Comparison of ENCODE assay signal across 1 cellular context in the genomic region with DNA sequence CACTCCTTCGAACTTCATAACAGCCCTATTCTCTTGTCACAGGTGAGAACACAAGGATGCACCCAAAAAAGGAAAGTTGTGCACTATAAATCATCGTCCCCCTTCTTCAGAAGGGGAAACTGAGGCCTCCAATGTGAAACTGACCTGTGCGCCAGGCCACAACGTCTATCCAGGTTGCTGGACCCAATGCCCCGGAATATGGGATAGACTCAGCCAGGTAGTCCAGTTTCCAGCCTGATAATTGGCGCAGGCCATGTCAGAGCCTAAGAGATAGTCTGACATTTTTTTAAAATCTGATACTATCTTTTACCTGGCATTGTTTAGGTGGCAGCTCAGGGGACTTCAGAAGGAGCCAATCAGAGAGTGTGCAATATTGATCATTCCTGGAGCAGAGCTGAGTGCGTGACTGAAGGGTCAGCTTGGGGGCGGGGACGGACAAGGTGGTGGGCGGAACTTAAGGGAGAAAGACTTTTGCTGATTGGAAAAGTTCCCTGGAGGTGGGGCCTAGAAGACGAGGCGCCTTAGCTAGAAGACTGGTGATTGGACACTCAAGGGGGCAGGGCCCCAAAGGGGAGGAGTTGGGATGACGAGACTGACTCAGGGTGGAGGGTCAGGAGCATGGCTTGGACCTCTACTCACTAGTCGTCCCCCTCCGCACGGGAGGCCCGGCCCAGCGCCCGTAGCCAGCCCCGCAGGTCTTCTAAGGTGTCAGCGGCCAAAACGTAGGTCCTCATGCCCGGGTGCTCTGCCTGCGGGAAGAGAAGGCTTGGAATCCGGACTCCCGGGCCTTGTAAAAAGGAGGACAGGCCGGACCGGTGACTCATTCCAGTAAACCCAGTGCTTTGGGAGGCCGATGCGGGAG.
TF ChIP-seq lines count a peak whose summit lies in the region.

No MANE protein-coding gene starts in this region.

TF ChIP-seq in K562, 482 proteins besides CTCF, POLR2A, EP300 and RAD21 (continued from another document and continues in another):
- TF ChIP-seq, protein P1, sequence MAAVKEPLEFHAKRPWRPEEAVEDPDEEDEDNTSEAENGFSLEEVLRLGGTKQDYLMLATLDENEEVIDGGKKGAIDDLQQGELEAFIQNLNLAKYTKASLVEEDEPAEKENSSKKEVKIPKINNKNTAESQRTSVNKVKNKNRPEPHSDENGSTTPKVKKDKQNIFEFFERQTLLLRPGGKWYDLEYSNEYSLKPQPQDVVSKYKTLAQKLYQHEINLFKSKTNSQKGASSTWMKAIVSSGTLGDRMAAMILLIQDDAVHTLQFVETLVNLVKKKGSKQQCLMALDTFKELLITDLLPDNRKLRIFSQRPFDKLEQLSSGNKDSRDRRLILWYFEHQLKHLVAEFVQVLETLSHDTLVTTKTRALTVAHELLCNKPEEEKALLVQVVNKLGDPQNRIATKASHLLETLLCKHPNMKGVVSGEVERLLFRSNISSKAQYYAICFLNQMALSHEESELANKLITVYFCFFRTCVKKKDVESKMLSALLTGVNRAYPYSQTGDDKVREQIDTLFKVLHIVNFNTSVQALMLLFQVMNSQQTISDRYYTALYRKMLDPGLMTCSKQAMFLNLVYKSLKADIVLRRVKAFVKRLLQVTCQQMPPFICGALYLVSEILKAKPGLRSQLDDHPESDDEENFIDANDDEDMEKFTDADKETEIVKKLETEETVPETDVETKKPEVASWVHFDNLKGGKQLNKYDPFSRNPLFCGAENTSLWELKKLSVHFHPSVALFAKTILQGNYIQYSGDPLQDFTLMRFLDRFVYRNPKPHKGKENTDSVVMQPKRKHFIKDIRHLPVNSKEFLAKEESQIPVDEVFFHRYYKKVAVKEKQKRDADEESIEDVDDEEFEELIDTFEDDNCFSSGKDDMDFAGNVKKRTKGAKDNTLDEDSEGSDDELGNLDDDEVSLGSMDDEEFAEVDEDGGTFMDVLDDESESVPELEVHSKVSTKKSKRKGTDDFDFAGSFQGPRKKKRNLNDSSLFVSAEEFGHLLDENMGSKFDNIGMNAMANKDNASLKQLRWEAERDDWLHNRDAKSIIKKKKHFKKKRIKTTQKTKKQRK (IDR thresholded peaks at IDR 0.05; ENCODE audit: borderline replicate concordance, low read depth, low read length), result no peak; the same call in 1 of the 2 replicates
- TF ChIP-seq HEY1 (CRISPR knock-in tag; IDR thresholded peaks at IDR 0.05; ENCODE audit: borderline replicate concordance), result no peak
- no peak for TF ChIP-seq ETS2 (tag; IDR thresholded peaks at IDR 0.05; ENCODE audit: borderline replicate concordance, poor library complexity, severe bottlenecking)
- TF ChIP-seq L3MBTL2 (IDR thresholded peaks at IDR 0.05), result peak; percentile 21
- TF ChIP-seq ZNF764 (CRISPR knock-in tag; IDR thresholded peaks at IDR 0.05; ENCODE audit: low read depth), result no peak
- no peak for TF ChIP-seq HLTF (IDR thresholded peaks at IDR 0.05)
- TF ChIP-seq ARHGAP35 (IDR thresholded peaks at IDR 0.05; ENCODE audit: partially characterized antibody), result no peak
- TF ChIP-seq MCM5 (IDR thresholded peaks at IDR 0.05; ENCODE audit: low read depth), result no peak
- TF ChIP-seq TAF1 (IDR thresholded peaks at IDR 0.05; ENCODE audit: control insufficient read depth, extremely low read depth, insufficient read depth, low read length, severe bottlenecking), result peak; percentile 61
- TF ChIP-seq ZNF444 (CRISPR knock-in tag; IDR thresholded peaks at IDR 0.05), result no peak
- TF ChIP-seq ZSCAN32 (CRISPR knock-in tag; IDR thresholded peaks at IDR 0.05), result no peak
- TF ChIP-seq MBD2 (IDR thresholded peaks at IDR 0.05; ENCODE audit: borderline replicate concordance, low read depth), result peak; percentile 73
- TF ChIP-seq, protein P2, sequence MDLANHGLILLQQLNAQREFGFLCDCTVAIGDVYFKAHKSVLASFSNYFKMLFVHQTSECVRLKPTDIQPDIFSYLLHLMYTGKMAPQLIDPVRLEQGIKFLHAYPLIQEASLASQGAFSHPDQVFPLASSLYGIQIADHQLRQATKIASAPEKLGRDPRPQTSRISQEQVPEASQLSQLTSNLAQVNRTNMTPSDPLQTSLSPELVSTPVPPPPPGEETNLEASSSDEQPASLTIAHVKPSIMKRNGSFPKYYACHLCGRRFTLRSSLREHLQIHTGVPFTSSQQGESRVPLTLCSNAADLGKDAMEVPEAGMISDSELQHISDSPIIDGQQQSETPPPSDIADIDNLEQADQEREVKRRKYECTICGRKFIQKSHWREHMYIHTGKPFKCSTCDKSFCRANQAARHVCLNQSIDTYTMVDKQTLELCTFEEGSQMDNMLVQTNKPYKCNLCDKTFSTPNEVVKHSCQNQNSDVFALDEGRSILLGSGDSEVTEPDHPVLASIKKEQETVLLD (IDR thresholded peaks at IDR 0.05), result no peak
- TF ChIP-seq, protein P3, sequence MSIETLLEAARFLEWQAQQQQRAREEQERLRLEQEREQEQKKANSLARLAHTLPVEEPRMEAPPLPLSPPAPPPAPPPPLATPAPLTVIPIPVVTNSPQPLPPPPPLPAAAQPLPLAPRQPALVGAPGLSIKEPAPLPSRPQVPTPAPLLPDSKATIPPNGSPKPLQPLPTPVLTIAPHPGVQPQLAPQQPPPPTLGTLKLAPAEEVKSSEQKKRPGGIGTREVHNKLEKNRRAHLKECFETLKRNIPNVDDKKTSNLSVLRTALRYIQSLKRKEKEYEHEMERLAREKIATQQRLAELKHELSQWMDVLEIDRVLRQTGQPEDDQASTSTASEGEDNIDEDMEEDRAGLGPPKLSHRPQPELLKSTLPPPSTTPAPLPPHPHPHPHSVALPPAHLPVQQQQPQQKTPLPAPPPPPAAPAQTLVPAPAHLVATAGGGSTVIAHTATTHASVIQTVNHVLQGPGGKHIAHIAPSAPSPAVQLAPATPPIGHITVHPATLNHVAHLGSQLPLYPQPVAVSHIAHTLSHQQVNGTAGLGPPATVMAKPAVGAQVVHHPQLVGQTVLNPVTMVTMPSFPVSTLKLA (conservative IDR thresholded peaks at IDR 0.05), result peak; percentile 46 to 77; a peak in 3 of 4 replicates
- TF ChIP-seq EP400 (IDR thresholded peaks at IDR 0.05), result peak; percentile 59; the same call in 1 of the 2 replicates
- TF ChIP-seq MTF1 (CRISPR knock-in tag; IDR thresholded peaks at IDR 0.05; ENCODE audit: borderline replicate concordance), result no peak
- TF ChIP-seq ZNF239 (CRISPR knock-in tag; IDR thresholded peaks at IDR 0.05), result peak; percentile 82
- no peak for TF ChIP-seq ZNF766 (CRISPR knock-in tag; conservative IDR thresholded peaks at IDR 0.05)
- TF ChIP-seq, protein P4, sequence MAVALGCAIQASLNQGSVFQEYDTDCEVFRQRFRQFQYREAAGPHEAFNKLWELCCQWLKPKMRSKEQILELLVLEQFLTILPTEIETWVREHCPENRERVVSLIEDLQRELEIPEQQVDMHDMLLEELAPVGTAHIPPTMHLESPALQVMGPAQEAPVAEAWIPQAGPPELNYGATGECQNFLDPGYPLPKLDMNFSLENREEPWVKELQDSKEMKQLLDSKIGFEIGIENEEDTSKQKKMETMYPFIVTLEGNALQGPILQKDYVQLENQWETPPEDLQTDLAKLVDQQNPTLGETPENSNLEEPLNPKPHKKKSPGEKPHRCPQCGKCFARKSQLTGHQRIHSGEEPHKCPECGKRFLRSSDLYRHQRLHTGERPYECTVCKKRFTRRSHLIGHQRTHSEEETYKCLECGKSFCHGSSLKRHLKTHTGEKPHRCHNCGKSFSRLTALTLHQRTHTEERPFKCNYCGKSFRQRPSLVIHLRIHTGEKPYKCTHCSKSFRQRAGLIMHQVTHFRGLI (CRISPR knock-in tag; IDR thresholded peaks at IDR 0.05), result no peak
- TF ChIP-seq CBFB (CRISPR knock-in tag; IDR thresholded peaks at IDR 0.05), result no peak
- TF ChIP-seq XRCC5 (IDR thresholded peaks at IDR 0.05; ENCODE audit: low read depth, low read length), result no peak
- TF ChIP-seq SRSF7 (optimal IDR thresholded peaks at IDR 0.05; ENCODE audit: low read depth, low read length), result no peak
- TF ChIP-seq SIN3A (IDR thresholded peaks at IDR 0.05; ENCODE audit: borderline replicate concordance in 2 of 2, control insufficient read depth in 1 of 2, low read depth in 2 of 2, low read length in 2 of 2), result peak in 1 of 2 experiments; percentile 41; a peak in 1 of 4 replicates
- no peak for TF ChIP-seq CAMTA2 (CRISPR knock-in tag; conservative IDR thresholded peaks at IDR 0.05)
- TF ChIP-seq NR1H2 (CRISPR knock-in tag; IDR thresholded peaks at IDR 0.05), result 0 out of 2 replicates have a peak, but pooled peaks have one; percentile 1
- TF ChIP-seq HOXB6 (CRISPR knock-in tag; IDR thresholded peaks at IDR 0.05; ENCODE audit: borderline replicate concordance), result no peak
- no peak for TF ChIP-seq SAP30 (IDR thresholded peaks at IDR 0.05; ENCODE audit: borderline replicate concordance, insufficient read depth, low read depth, low read length, poor library complexity, severe bottlenecking)
- no peak for TF ChIP-seq NBN (IDR thresholded peaks at IDR 0.05; ENCODE audit: low read depth)
- TF ChIP-seq FOXK2 (conservative IDR thresholded peaks at IDR 0.05 in 1 of 2, IDR thresholded peaks at IDR 0.05 in 1 of 2; ENCODE audit: low read depth in 2 of 2), result no peak
- TF ChIP-seq, protein P5, sequence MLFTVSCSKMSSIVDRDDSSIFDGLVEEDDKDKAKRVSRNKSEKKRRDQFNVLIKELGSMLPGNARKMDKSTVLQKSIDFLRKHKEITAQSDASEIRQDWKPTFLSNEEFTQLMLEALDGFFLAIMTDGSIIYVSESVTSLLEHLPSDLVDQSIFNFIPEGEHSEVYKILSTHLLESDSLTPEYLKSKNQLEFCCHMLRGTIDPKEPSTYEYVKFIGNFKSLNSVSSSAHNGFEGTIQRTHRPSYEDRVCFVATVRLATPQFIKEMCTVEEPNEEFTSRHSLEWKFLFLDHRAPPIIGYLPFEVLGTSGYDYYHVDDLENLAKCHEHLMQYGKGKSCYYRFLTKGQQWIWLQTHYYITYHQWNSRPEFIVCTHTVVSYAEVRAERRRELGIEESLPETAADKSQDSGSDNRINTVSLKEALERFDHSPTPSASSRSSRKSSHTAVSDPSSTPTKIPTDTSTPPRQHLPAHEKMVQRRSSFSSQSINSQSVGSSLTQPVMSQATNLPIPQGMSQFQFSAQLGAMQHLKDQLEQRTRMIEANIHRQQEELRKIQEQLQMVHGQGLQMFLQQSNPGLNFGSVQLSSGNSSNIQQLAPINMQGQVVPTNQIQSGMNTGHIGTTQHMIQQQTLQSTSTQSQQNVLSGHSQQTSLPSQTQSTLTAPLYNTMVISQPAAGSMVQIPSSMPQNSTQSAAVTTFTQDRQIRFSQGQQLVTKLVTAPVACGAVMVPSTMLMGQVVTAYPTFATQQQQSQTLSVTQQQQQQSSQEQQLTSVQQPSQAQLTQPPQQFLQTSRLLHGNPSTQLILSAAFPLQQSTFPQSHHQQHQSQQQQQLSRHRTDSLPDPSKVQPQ (CRISPR knock-in tag; IDR thresholded peaks at IDR 0.05; ENCODE audit: borderline replicate concordance), result no peak
- TF ChIP-seq, protein P6, sequence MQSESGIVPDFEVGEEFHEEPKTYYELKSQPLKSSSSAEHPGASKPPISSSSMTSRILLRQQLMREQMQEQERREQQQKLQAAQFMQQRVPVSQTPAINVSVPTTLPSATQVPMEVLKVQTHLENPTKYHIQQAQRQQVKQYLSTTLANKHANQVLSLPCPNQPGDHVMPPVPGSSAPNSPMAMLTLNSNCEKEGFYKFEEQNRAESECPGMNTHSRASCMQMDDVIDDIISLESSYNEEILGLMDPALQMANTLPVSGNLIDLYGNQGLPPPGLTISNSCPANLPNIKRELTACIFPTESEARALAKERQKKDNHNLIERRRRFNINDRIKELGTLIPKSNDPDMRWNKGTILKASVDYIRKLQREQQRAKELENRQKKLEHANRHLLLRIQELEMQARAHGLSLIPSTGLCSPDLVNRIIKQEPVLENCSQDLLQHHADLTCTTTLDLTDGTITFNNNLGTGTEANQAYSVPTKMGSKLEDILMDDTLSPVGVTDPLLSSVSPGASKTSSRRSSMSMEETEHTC (IDR thresholded peaks at IDR 0.05), result no peak
- peak; percentile 25; the same call in 1 of the 2 replicates for TF ChIP-seq MTA3 (IDR thresholded peaks at IDR 0.05; ENCODE audit: borderline replicate concordance)
- TF ChIP-seq, protein P7, sequence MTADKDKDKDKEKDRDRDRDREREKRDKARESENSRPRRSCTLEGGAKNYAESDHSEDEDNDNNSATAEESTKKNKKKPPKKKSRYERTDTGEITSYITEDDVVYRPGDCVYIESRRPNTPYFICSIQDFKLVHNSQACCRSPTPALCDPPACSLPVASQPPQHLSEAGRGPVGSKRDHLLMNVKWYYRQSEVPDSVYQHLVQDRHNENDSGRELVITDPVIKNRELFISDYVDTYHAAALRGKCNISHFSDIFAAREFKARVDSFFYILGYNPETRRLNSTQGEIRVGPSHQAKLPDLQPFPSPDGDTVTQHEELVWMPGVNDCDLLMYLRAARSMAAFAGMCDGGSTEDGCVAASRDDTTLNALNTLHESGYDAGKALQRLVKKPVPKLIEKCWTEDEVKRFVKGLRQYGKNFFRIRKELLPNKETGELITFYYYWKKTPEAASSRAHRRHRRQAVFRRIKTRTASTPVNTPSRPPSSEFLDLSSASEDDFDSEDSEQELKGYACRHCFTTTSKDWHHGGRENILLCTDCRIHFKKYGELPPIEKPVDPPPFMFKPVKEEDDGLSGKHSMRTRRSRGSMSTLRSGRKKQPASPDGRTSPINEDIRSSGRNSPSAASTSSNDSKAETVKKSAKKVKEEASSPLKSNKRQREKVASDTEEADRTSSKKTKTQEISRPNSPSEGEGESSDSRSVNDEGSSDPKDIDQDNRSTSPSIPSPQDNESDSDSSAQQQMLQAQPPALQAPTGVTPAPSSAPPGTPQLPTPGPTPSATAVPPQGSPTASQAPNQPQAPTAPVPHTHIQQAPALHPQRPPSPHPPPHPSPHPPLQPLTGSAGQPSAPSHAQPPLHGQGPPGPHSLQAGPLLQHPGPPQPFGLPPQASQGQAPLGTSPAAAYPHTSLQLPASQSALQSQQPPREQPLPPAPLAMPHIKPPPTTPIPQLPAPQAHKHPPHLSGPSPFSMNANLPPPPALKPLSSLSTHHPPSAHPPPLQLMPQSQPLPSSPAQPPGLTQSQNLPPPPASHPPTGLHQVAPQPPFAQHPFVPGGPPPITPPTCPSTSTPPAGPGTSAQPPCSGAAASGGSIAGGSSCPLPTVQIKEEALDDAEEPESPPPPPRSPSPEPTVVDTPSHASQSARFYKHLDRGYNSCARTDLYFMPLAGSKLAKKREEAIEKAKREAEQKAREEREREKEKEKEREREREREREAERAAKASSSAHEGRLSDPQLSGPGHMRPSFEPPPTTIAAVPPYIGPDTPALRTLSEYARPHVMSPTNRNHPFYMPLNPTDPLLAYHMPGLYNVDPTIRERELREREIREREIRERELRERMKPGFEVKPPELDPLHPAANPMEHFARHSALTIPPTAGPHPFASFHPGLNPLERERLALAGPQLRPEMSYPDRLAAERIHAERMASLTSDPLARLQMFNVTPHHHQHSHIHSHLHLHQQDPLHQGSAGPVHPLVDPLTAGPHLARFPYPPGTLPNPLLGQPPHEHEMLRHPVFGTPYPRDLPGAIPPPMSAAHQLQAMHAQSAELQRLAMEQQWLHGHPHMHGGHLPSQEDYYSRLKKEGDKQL (CRISPR knock-in tag; IDR thresholded peaks at IDR 0.05; ENCODE audit: borderline replicate concordance), result no peak
- no peak for TF ChIP-seq KLF1 (tag; IDR thresholded peaks at IDR 0.05)
- TF ChIP-seq EWSR1 (IDR thresholded peaks at IDR 0.05; ENCODE audit: borderline replicate concordance, low read depth, partially characterized antibody), result no peak
- no peak for TF ChIP-seq U2AF1 (optimal IDR thresholded peaks at IDR 0.05; ENCODE audit: low read depth, low read length)
- TF ChIP-seq FOS (IDR thresholded peaks at IDR 0.05; ENCODE audit: extremely low read depth, insufficient read length), result peak; percentile 69
- no peak for TF ChIP-seq SMAD1 (IDR thresholded peaks at IDR 0.05; ENCODE audit: low read depth, low read length, partially characterized antibody)
